ENCODE assay signal across 21 cellular contexts in the genomic region with DNA sequence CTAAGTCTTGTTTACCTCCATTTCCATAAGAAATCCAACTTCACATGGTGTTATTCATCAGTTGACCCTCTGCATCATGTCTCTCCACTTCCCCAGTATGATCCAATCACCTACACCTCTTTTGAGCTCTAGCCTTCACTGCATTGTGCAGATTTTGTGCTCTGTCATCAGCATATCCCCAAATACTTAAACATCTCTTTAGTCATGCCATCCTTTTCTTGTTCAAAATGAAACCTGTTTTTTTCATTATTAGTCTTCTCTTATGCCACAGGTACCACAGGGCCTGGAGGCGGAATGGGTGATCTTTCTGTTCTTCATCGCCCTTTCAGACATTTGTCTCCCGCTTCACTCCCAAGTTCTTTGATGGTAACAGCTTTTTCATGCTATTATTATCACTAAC.
DNase-seq lines count a peak whose midpoint lies in the region; ATAC-seq and TF ChIP-seq lines count a peak whose summit lies in the region.
"Had no signal": no experiment of that assay in that cellular context is flagged by ENCODE, and none has a peak within 500 bp of the region (broad histone marks: within the 10 kb centered on the region; RNA-seq: fewer than 3 reads in every experiment).

No MANE protein-coding gene starts in this region.

- WGBS in testis, 2 donors: 96 to 100% methylated on average over 3 of the region's 3 CpGs
- WGBS in H9 (ENCODE audit: extremely low coverage, insufficient read length, low lambda C conversion rate): no CpG with 5 or more reads among the region's 3 CpGs
- 88% methylated on average over 3 of the region's 3 CpGs for WGBS in mammary epithelial cell (ENCODE audit: low coverage, missing lambda C conversion rate)

- H3K14ac ChIP-seq in H9 (ENCODE audit: insufficient read depth, low read length): no peak overlapping the region

- CTCF ChIA-PET in mammary epithelial cell (lab: Charles Lee; ENCODE audit: low non-redundant PET): no interaction called here

- in situ Hi-C loops in mammary epithelial cell (cut with MboI; ENCODE audit: low sequenced_read_pairs in 2 of 2): no loop called here

- no peaks in the 10 kb centered on the region for H3K23me2 ChIP-seq in H9 (ENCODE audit: insufficient read length, low read depth, low read length, poor library complexity, severe bottlenecking)

- H3K27me3 ChIP-seq in testis: no peaks in the 10 kb centered on the region
- no peaks in the 10 kb centered on the region for H3K27me3 ChIP-seq in H9 (ENCODE audit: insufficient read depth, low read length)
- H3K27me3 ChIP-seq in mammary epithelial cell (ENCODE audit: insufficient read depth, low read length): peaks cover 2% of the 10 kb centered on the region
- H3K27me3 ChIP-seq: ovary, sigmoid colon had no signal

- H3K23ac ChIP-seq in H9 (ENCODE audit: insufficient read length, low read depth, low read length): no peak overlapping the region

- no peaks in the 10 kb centered on the region for H3K27me3 Mint-ChIP-seq in H9 (ENCODE audit: low read depth)
- H3K27me3 Mint-ChIP-seq: activated CD8-positive, alpha-beta memory T cell treated with anti-CD3 and anti-CD28 coated beads, Interleukin-2, amount 10 ng/mL, durations not matched to agents 7 days and 5 days; naive thymus-derived CD8-positive, alpha-beta T cell; stimulated activated naive CD8-positive, alpha-beta T cell treated with anti-CD3 and anti-CD28 coated beads, Interleukin-15, Interleukin-2, amounts not matched to agents 100 ng/mL and 50 ng/mL, for 24 hours had no signal

- H4K8ac ChIP-seq in H9 (replicated peaks; ENCODE audit: insufficient read length, low read depth, low read length): no peak overlapping the region

- H3K36me3 Mint-ChIP-seq in H9 (ENCODE audit: insufficient read depth in 1 of 3, low read depth in 3 of 3): no peaks in the 10 kb centered on the region
- H3K36me3 Mint-ChIP-seq: activated CD8-positive, alpha-beta memory T cell treated with anti-CD3 and anti-CD28 coated beads, Interleukin-2, amount 10 ng/mL, durations not matched to agents 7 days and 5 days; memory B cell; naive thymus-derived CD8-positive, alpha-beta T cell had no signal

- DNase-seq in testis (no peak), kidney glomerular epithelial cell (lab: John Stamatoyannopoulos, UW) (no peak), H9 (no peak), mammary epithelial cell (no peak)
- DNase-seq: activated CD4-positive, alpha-beta T cell treated with anti-CD3 and anti-CD28 coated beads for 4 hours; activated CD8-positive, alpha-beta memory T cell treated with anti-CD3 and anti-CD28 coated beads, Interleukin-2, amount 10 ng/mL, durations not matched to agents 7 days and 5 days; C1 segment of cervical spinal cord; cortex of kidney; naive thymus-derived CD8-positive, alpha-beta T cell; NCI-H1436; ovary; sigmoid colon had no signal

- H3K9me3 ChIP-seq in testis: no peaks in the 10 kb centered on the region
- H3K9me3 ChIP-seq in H9 (ENCODE audit: control insufficient read depth, low read depth, low read length): no peaks in the 10 kb centered on the region
- H3K9me3 ChIP-seq in mammary epithelial cell (replicated peaks; ENCODE audit: insufficient read depth, low read length): no peaks in the 10 kb centered on the region
- H3K9me3 ChIP-seq: HAP-1, ovary, sigmoid colon had no signal

- H3K79me1 ChIP-seq in H9 (ENCODE audit: insufficient read depth, low read depth, low read length, poor library complexity, severe bottlenecking): no peaks in the 10 kb centered on the region

- no peak for TF ChIP-seq POLR2A in testis (IDR thresholded peaks at IDR 0.05)

- no peak overlapping the region for H2BK20ac ChIP-seq in H9 (ENCODE audit: low read depth, low read length, poor library complexity, severe bottlenecking)

- H2BK15ac ChIP-seq in H9 (ENCODE audit: low read depth, low read length): no peak overlapping the region

- H3K27ac ChIP-seq in testis (no peak overlapping the region), H9 (ENCODE audit: insufficient read length, low read depth, low read length) (no peak overlapping the region), mammary epithelial cell (ENCODE audit: insufficient read depth, low read depth, low read length) (no peak overlapping the region)
- H3K27ac ChIP-seq: ovary, sigmoid colon had no signal

- no peaks in the 10 kb centered on the region for H3K4me1 Mint-ChIP-seq in H9
- H3K4me1 Mint-ChIP-seq: activated CD8-positive, alpha-beta memory T cell treated with anti-CD3 and anti-CD28 coated beads, Interleukin-2, amount 10 ng/mL, durations not matched to agents 7 days and 5 days; memory B cell; naive thymus-derived CD8-positive, alpha-beta T cell had no signal

- H3K4ac ChIP-seq in H9 (ENCODE audit: low read depth, low read length): no peak overlapping the region

- no peak overlapping the region for H2BK120ac ChIP-seq in H9 (ENCODE audit: low read depth, low read length, poor library complexity, severe bottlenecking)

- no peaks in the 10 kb centered on the region for H3K36me3 ChIP-seq in testis (ENCODE audit: low read depth, missing control alignments)
- no peaks in the 10 kb centered on the region for H3K36me3 ChIP-seq in mammary epithelial cell (ENCODE audit: insufficient read depth, low read length)
- H3K36me3 ChIP-seq: HAP-1, ovary, sigmoid colon had no signal

- H3K9me3 Mint-ChIP-seq in H9: no peaks in the 10 kb centered on the region
- H3K9me3 Mint-ChIP-seq: memory B cell had no signal

- no peak overlapping the region for H4K91ac ChIP-seq in H9 (ENCODE audit: insufficient read length, low read depth, low read length)

- no peak overlapping the region for H3K4me2 ChIP-seq in H9 (ENCODE audit: insufficient read depth, insufficient read length, low read length)
- H3K4me2 ChIP-seq in mammary epithelial cell (ENCODE audit: insufficient read depth, low read depth, low read length): no peak overlapping the region

- intact Hi-C loops in testis (cut with DNase I; ENCODE audit: low total_unique reads): no loop called here
- intact Hi-C loops in mammary epithelial cell (cut with micrococcal nuclease): no loop called here

- H3K56ac ChIP-seq in H9 (ENCODE audit: insufficient read length, low read depth, low read length): no peak overlapping the region

- no peak overlapping the region for H2BK5ac ChIP-seq in H9 (ENCODE audit: insufficient read length, low read length)

- dilution Hi-C loops in mammary epithelial cell (cut with HindIII; ENCODE audit: low sequenced_read_pairs): no loop called here

- H3K9ac ChIP-seq in H9 (ENCODE audit: extremely low read depth, insufficient read length, low read length) (no peak overlapping the region), mammary epithelial cell (ENCODE audit: insufficient read depth, low read length) (no peak overlapping the region)

- H3K27ac Mint-ChIP-seq in H9: no peak overlapping the region
- H3K27ac Mint-ChIP-seq: activated CD8-positive, alpha-beta memory T cell treated with anti-CD3 and anti-CD28 coated beads, Interleukin-2, amount 10 ng/mL, durations not matched to agents 7 days and 5 days; activated T-helper 2 cell treated with anti-CD3 and anti-CD28 coated beads, Interferon-gamma antibody, Interleukin-2, Interleukin-4, amounts not matched to agents 10 μg/mL and 5 μg/mL and 100 μg/mL, durations not matched to agents 14 hours and 24 hours and 36 hours; memory B cell; naive thymus-derived CD8-positive, alpha-beta T cell; stimulated activated naive CD8-positive, alpha-beta T cell treated with anti-CD3 and anti-CD28 coated beads, Interleukin-15, Interleukin-2, amounts not matched to agents 100 ng/mL and 50 ng/mL, for 24 hours had no signal

- no peak overlapping the region for H3K4me3 Mint-ChIP-seq in H9
- H3K4me3 Mint-ChIP-seq: activated CD8-positive, alpha-beta memory T cell treated with anti-CD3 and anti-CD28 coated beads, Interleukin-2, amount 10 ng/mL, durations not matched to agents 7 days and 5 days; memory B cell; naive thymus-derived CD8-positive, alpha-beta T cell; stimulated activated naive CD8-positive, alpha-beta T cell treated with anti-CD3 and anti-CD28 coated beads, Interleukin-15, Interleukin-2, amounts not matched to agents 100 ng/mL and 50 ng/mL, for 24 hours had no signal

- H3K18ac ChIP-seq in H9 (ENCODE audit: insufficient read length, low read depth, low read length): no peak overlapping the region

- H3K4me1 ChIP-seq in testis: no peaks in the 10 kb centered on the region
- no peaks in the 10 kb centered on the region for H3K4me1 ChIP-seq in H9 (ENCODE audit: insufficient read depth, low read length)
- H3K4me1 ChIP-seq in mammary epithelial cell (ENCODE audit: insufficient read depth, low read length): no peaks in the 10 kb centered on the region
- H3K4me1 ChIP-seq: HAP-1, sigmoid colon had no signal

- no peaks in the 10 kb centered on the region for H4K20me1 ChIP-seq in H9 (ENCODE audit: control insufficient read depth, insufficient read depth, insufficient read length)
- no peaks in the 10 kb centered on the region for H4K20me1 ChIP-seq in mammary epithelial cell (ENCODE audit: insufficient read depth, low read length)

- H3K4me3 ChIP-seq in testis (no peak overlapping the region), mammary epithelial cell (replicated peaks in 1 of 3; ENCODE audit: insufficient read depth in 1 of 3, low read depth in 2 of 3, low read length in 3 of 3) (no peak overlapping the region)
- H3K4me3 ChIP-seq: HAP-1, ovary, sigmoid colon had no signal

- H2AFZ ChIP-seq in H9 (ENCODE audit: low read length) (no peak overlapping the region), mammary epithelial cell (ENCODE audit: low read depth, low read length) (no peak overlapping the region)

- H2AK5ac ChIP-seq in H9 (ENCODE audit: insufficient read length, low read length): no peak overlapping the region

- no peaks in the 10 kb centered on the region for H3K79me2 ChIP-seq in H9 (ENCODE audit: insufficient read depth, low read length)
- no peaks in the 10 kb centered on the region for H3K79me2 ChIP-seq in mammary epithelial cell (ENCODE audit: insufficient read depth, low read length)

- H4K5ac ChIP-seq in H9 (ENCODE audit: insufficient read length, low read depth, low read length): no peak overlapping the region

- ATAC-seq in GM18508 (IDR thresholded peaks at IDR 0.05; ENCODE audit: insufficient read depth, unreplicated experiment): peak; percentile 78
- ATAC-seq in GM19468 (IDR thresholded peaks at IDR 0.05; ENCODE audit: extremely low read depth, unreplicated experiment): peak; percentile 18
- ATAC-seq in HG02642 (IDR thresholded peaks at IDR 0.05; ENCODE audit: poor library complexity, unreplicated experiment): peak; percentile 50
- ATAC-seq in HG03442 (IDR thresholded peaks at IDR 0.05; ENCODE audit: unreplicated experiment): peak; percentile 88
- ATAC-seq: activated CD8-positive, alpha-beta memory T cell treated with anti-CD3 and anti-CD28 coated beads, Interleukin-2, amount 10 ng/mL, durations not matched to agents 7 days and 5 days; naive thymus-derived CD8-positive, alpha-beta T cell; Panc1 had no signal

- no TSS peak for BruUV-seq in mammary epithelial cell (replicated peaks; lab: Mats Ljungman, UMichigan)

- H2BK12ac ChIP-seq in H9 (ENCODE audit: insufficient read length, low read depth, low read length): no peak overlapping the region

- TF ChIP-seq CTCF in testis (IDR thresholded peaks at IDR 0.05): no peak
- TF ChIP-seq CTCF in H9 (conservative IDR thresholded peaks at IDR 0.05): no peak
- TF ChIP-seq CTCF in mammary epithelial cell (conservative IDR thresholded peaks at IDR 0.05 in 1 of 2, IDR thresholded peaks at IDR 0.05 in 1 of 2; ENCODE audit: extremely low read depth in 1 of 2, insufficient read depth in 1 of 2, low read depth in 1 of 2, low read length in 2 of 2): no peak

- H3T11ph ChIP-seq in H9 (ENCODE audit: low read length): no peak overlapping the region

Comparison
In these comparisons a context has a peak if more than half of its experiments do, and no peak if none do; other contexts are left out.
1. ATAC-seq: peak in every context shown above with its lines; median percentile 88 in HG03442; 78 in GM18508; 50 in HG02642; 18 in GM19468.